ENCODE assay signal across 29 cellular contexts in genomic region chr9:3059781-3060468, GRCh38.
DNase-seq lines count a peak whose midpoint lies in the region; ATAC-seq and TF ChIP-seq lines count a peak whose summit lies in the region.
"Had no signal": no experiment of that assay in that cellular context is flagged by ENCODE, and none has a peak within 500 bp of the region (broad histone marks: within the 10 kb centered on the region; RNA-seq: fewer than 3 reads in every experiment).

No MANE protein-coding gene starts in this region.

- H3K4me3 Mint-ChIP-seq in MCF 10A (ENCODE audit: unreplicated experiment), result no peak overlapping the region
- H3K4me3 Mint-ChIP-seq: activated CD4-positive, alpha-beta memory T cell treated with anti-CD3 and anti-CD28 coated beads for 36 hours; activated naive CD4-positive, alpha-beta T cell treated with anti-CD3 and anti-CD28 coated beads, Interleukin-2, amount 50 U/mL, for 24 hours; activated T-helper 17 cell treated with anti-CD3 and anti-CD28 coated beads, Interleukin-2, amount 50 U/mL, for 72 hours; CD8-positive, alpha-beta T cell; central memory CD8-positive, alpha-beta T cell had no signal

- H3K27ac Mint-ChIP-seq in MCF 10A (ENCODE audit: low read depth, unreplicated experiment), result no peak overlapping the region
- H3K27ac Mint-ChIP-seq: activated CD4-positive, alpha-beta memory T cell treated with anti-CD3 and anti-CD28 coated beads for 36 hours; activated naive CD4-positive, alpha-beta T cell treated with anti-CD3 and anti-CD28 coated beads, Interleukin-2, amount 50 U/mL, for 24 hours; activated T-helper 17 cell treated with anti-CD3 and anti-CD28 coated beads, Interleukin-2, amount 50 U/mL, for 72 hours; CD8-positive, alpha-beta T cell had no signal

- TF ChIP-seq EP300 in SK-N-SH (IDR thresholded peaks at IDR 0.05; ENCODE audit: borderline replicate concordance in 1 of 2, low read depth in 1 of 2, low read length in 1 of 2), result no peak

- TF ChIP-seq RAD21 in SK-N-SH (IDR thresholded peaks at IDR 0.05; ENCODE audit: low read length), result no peak

- H3K4me3 ChIP-seq in SK-N-SH (ENCODE audit: low read depth in 2 of 2, low read length in 1 of 2) (no peak overlapping the region), smooth muscle cell (no peak overlapping the region)
- H3K4me3 ChIP-seq: GM23248, hepatocyte, upper lobe of left lung had no signal

- peaks cover 6% of the 10 kb centered on the region for H3K4me1 Mint-ChIP-seq in MCF 10A (ENCODE audit: insufficient read depth, unreplicated experiment)
- H3K4me1 Mint-ChIP-seq: activated naive CD4-positive, alpha-beta T cell treated with anti-CD3 and anti-CD28 coated beads, Interleukin-2, amount 50 U/mL, for 24 hours; activated T-helper 17 cell treated with anti-CD3 and anti-CD28 coated beads, Interleukin-2, amount 50 U/mL, for 72 hours; central memory CD8-positive, alpha-beta T cell had no signal

- H3K9me2 ChIP-seq in SK-N-SH, result 0 out of 2 replicates have a peak, but pooled peaks cover 2% of the 10 kb centered on the region

- H3K9me3 ChIP-seq in SK-N-SH (no peaks in the 10 kb centered on the region), smooth muscle cell (replicated peaks; ENCODE audit: low read depth) (no peaks in the 10 kb centered on the region)
- H3K9me3 ChIP-seq: upper lobe of left lung had no signal

- no peaks in the 10 kb centered on the region for H3F3A ChIP-seq in SK-N-SH (replicated peaks; ENCODE audit: insufficient read depth)
- no peaks in the 10 kb centered on the region for H3F3A ChIP-seq in smooth muscle cell (ENCODE audit: low read depth)

- H3K27ac ChIP-seq in SK-N-SH (ENCODE audit: low read depth in 2 of 2, low read length in 1 of 2), result no peak overlapping the region
- peak overlapping the region; percentile 2 for H3K27ac ChIP-seq in smooth muscle cell (ENCODE audit: low read depth)
- H3K27ac ChIP-seq: GM23248, hepatocyte, upper lobe of left lung had no signal

- H3K4me1 ChIP-seq in SK-N-SH (ENCODE audit: control insufficient read depth in 1 of 2, insufficient read depth in 2 of 2, low read depth in 1 of 2, low read length in 1 of 2), result no peaks in the 10 kb centered on the region
- H3K4me1 ChIP-seq in smooth muscle cell (ENCODE audit: low read depth), result peaks cover 4% of the 10 kb centered on the region
- H3K4me1 ChIP-seq: upper lobe of left lung had no signal

- no peak for ATAC-seq in SK-N-SH treated with all-trans-retinoic acid at 6 μM for 48 hours
- ATAC-seq: activated CD4-positive, CD25-positive, alpha-beta regulatory T cell treated with anti-CD3 and anti-CD28 coated beads, Interleukin-2, amount 50 U/mL, for 24 hours; activated T-helper 17 cell treated with anti-CD3 and anti-CD28 coated beads, Interleukin-2, amount 50 U/mL, for 72 hours; CD8-positive, alpha-beta T cell had no signal

- no peak overlapping the region for H3K4me2 ChIP-seq in SK-N-SH
- H3K4me2 ChIP-seq in smooth muscle cell, result no peak overlapping the region
- H3K4me2 ChIP-seq: hepatocyte had no signal

- H2AFZ ChIP-seq in SK-N-SH (ENCODE audit: low read depth) (0 out of 2 replicates have a peak overlapping the region, but pooled peaks have one; percentile 42), smooth muscle cell (ENCODE audit: low read depth) (peak overlapping the region; percentile 32)
- H2AFZ ChIP-seq: GM23248, hepatocyte had no signal

- H3K36me3 Mint-ChIP-seq in MCF 10A (ENCODE audit: insufficient read depth, unreplicated experiment), result no peaks in the 10 kb centered on the region
- H3K36me3 Mint-ChIP-seq: activated CD4-positive, alpha-beta memory T cell treated with anti-CD3 and anti-CD28 coated beads for 36 hours; activated naive CD4-positive, alpha-beta T cell treated with anti-CD3 and anti-CD28 coated beads, Interleukin-2, amount 50 U/mL, for 24 hours; CD8-positive, alpha-beta T cell had no signal

- TF ChIP-seq CTCF in SK-N-SH (IDR thresholded peaks at IDR 0.05), result no peak
- TF ChIP-seq CTCF in smooth muscle cell (IDR thresholded peaks at IDR 0.05; ENCODE audit: borderline replicate concordance, insufficient read depth, poor library complexity, severe bottlenecking), result no peak
- no peak for TF ChIP-seq CTCF in GM10266 (IDR thresholded peaks at IDR 0.05; ENCODE audit: control insufficient read depth, insufficient read depth, low read depth, missing control alignments)
- no peak for TF ChIP-seq CTCF in MCF 10A (IDR thresholded peaks at IDR 0.05; ENCODE audit: unreplicated experiment)

- intact Hi-C loops in MCF 10A (cut with micrococcal nuclease), result loop anchor here (5.0 kb wide), 1 partner anchor 53 kb away; no protein-coding TSS in a partner anchor

- BruUV-seq in MCF 10A (replicated peaks; lab: Mats Ljungman, UMichigan), result no TSS peak

- peaks cover 31% of the 10 kb centered on the region for H3K27me3 Mint-ChIP-seq in MCF 10A (ENCODE audit: insufficient read depth, unreplicated experiment)

- H3K36me3 ChIP-seq in SK-N-SH (replicated peaks in 1 of 2; ENCODE audit: control insufficient read depth in 1 of 2, insufficient read depth in 2 of 2, low read length in 1 of 2), result no peaks in the 10 kb centered on the region
- no peaks in the 10 kb centered on the region for H3K36me3 ChIP-seq in smooth muscle cell (ENCODE audit: low read depth)
- H3K36me3 ChIP-seq: upper lobe of left lung had no signal

- WGBS in SK-N-SH (ENCODE audit: low lambda C conversion rate), result 23% methylated on average over 3 of the region's 3 CpGs
- 82% methylated on average over 3 of the region's 3 CpGs for WGBS in smooth muscle cell (ENCODE audit: low lambda C conversion rate)

- DNase-seq in SK-N-SH (no peak), astrocyte of the hippocampus (ENCODE audit: low read depth, low spot score) (peak; percentile 8), iPS-NIHi11 (ENCODE audit: low spot score) (peak; percentile 17), smooth muscle cell (lab: John Stamatoyannopoulos, UW; ENCODE audit: unreplicated experiment) (no peak), GM10266 (ENCODE audit: extremely low spot score) (no peak), MCF 10A (ENCODE audit: unreplicated experiment) (no peak), RKO (ENCODE audit: low spot score) (no peak)
- DNase-seq: 8988T; activated CD4-positive, alpha-beta memory T cell treated with anti-CD3 and anti-CD28 coated beads for 36 hours; activated CD8-positive, alpha-beta memory T cell treated with anti-CD3 and anti-CD28 coated beads, Interleukin-2, amount 50 U/mL, for 48 hours; AML-193; anterior cingulate cortex; CD8-positive, alpha-beta T cell; foreskin fibroblast; GDM1; GM23248; Karpas-422; kidney glomerular epithelial cell; NCI-H1092 treated with DMSO at 0.1 percent for 48 hours; NCI-H187 treated with DMSO at 0.1 percent for 48 hours; NCI-H69; small intestine; upper lobe of left lung had no signal

- no peaks in the 10 kb centered on the region for H3K79me2 ChIP-seq in SK-N-SH (ENCODE audit: insufficient read depth)
- H3K79me2 ChIP-seq in smooth muscle cell (ENCODE audit: low read depth), result no peaks in the 10 kb centered on the region
- H3K79me2 ChIP-seq: hepatocyte had no signal

- POLR2A ChIA-PET in SK-N-SH (lab: Yijun Ruan, JAX) (no interaction called here), MCF 10A (lab: Yijun Ruan, JAX) (no interaction called here)

- no peaks in the 10 kb centered on the region for H3K27me3 ChIP-seq in SK-N-SH (ENCODE audit: insufficient read depth)
- no peaks in the 10 kb centered on the region for H3K27me3 ChIP-seq in smooth muscle cell (ENCODE audit: low read depth)
- H3K27me3 ChIP-seq: hepatocyte, upper lobe of left lung had no signal

- no peaks in the 10 kb centered on the region for H3K9me3 Mint-ChIP-seq in MCF 10A (ENCODE audit: unreplicated experiment)
- H3K9me3 Mint-ChIP-seq: activated CD4-positive, alpha-beta memory T cell treated with anti-CD3 and anti-CD28 coated beads for 36 hours; activated T-helper 17 cell treated with anti-CD3 and anti-CD28 coated beads, Interleukin-2, amount 50 U/mL, for 72 hours; CD8-positive, alpha-beta T cell; central memory CD8-positive, alpha-beta T cell had no signal

- H3K9ac ChIP-seq in SK-N-SH, result no peak overlapping the region
- no peak overlapping the region for H3K9ac ChIP-seq in smooth muscle cell (ENCODE audit: low read depth)
- H3K9ac ChIP-seq: GM23248 had no signal

- CTCF ChIA-PET in SK-N-SH (lab: Yijun Ruan, JAX) (no interaction called here), MCF 10A (lab: Yijun Ruan, JAX) (no interaction called here)

- H4K20me1 ChIP-seq in SK-N-SH (ENCODE audit: insufficient read depth) (no peaks in the 10 kb centered on the region), smooth muscle cell (ENCODE audit: low read depth) (no peaks in the 10 kb centered on the region)

TF ChIP-seq in SK-N-SH, 30 proteins besides CTCF, POLR2A, EP300 and RAD21:
- no peak for TF ChIP-seq FOXJ3 (CRISPR knock-in tag; IDR thresholded peaks at IDR 0.05)
- no peak for TF ChIP-seq JUND (IDR thresholded peaks at IDR 0.05)
- TF ChIP-seq EZH2phosphoT487 (IDR thresholded peaks at IDR 0.05; ENCODE audit: borderline replicate concordance, low read depth), result no peak
- TF ChIP-seq FOXM1 (IDR thresholded peaks at IDR 0.05; ENCODE audit: low read depth), result no peak

TF ChIP-seq in SK-N-SH treated with all-trans-retinoic acid at 6 μM for 48 hours, 23 proteins besides CTCF, POLR2A, EP300 and RAD21:
- TF ChIP-seq ISL1 (CRISPR knock-in tag; IDR thresholded peaks at IDR 0.05), result no peak
- no peak for TF ChIP-seq PPARA (CRISPR knock-in tag; IDR thresholded peaks at IDR 0.05; ENCODE audit: borderline replicate concordance)
- TF ChIP-seq TCF4 (CRISPR knock-in tag; IDR thresholded peaks at IDR 0.05; ENCODE audit: borderline replicate concordance), result no peak
- no peak for TF ChIP-seq RARB (CRISPR knock-in tag; IDR thresholded peaks at IDR 0.05)
- TF ChIP-seq ZNF565 (CRISPR knock-in tag; conservative IDR thresholded peaks at IDR 0.05; ENCODE audit: low read depth), result no peak
- no peak for TF ChIP-seq ZNF70 (CRISPR knock-in tag; IDR thresholded peaks at IDR 0.05)

Comparison
In these comparisons a context has a peak if more than half of its experiments do, and no peak if none do; other contexts are left out.
1. DNase-seq: peak in astrocyte of the hippocampus (single experiment) and iPS-NIHi11 (single experiment); none in SK-N-SH (single experiment), smooth muscle cell (single experiment), GM10266 (single experiment), MCF 10A (single experiment) and RKO (single experiment).